In genomic region chr15:63612300-63612699, GRCh38 we compare ENCODE assay signal across 21 cellular contexts. TPM values are rescaled to one million over a fixed set of nuclear protein-coding genes. Genes with fewer than 3 reads are reported as not detected.
A peak's percentile ranks its signal among the peaks of the same experiment; 100 is the strongest.
DNase-seq lines count a peak whose midpoint lies in the region; ATAC-seq and TF ChIP-seq lines count a peak whose summit lies in the region.
"Had no signal": no experiment of that assay in that cellular context is flagged by ENCODE, and none has a peak within 500 bp of the region (broad histone marks: within the 10 kb centered on the region; RNA-seq: fewer than 3 reads in every experiment).

No MANE protein-coding gene starts in this region.

- H3K4me3 Mint-ChIP-seq in CD8-positive, alpha-beta T cell = no peak overlapping the region
- H3K4me3 Mint-ChIP-seq in T-cell (no peak overlapping the region), immature natural killer cell (no peak overlapping the region), HFFc6 (no peak overlapping the region)
- no peak overlapping the region for H3K4me3 Mint-ChIP-seq in activated CD8-positive, alpha-beta memory T cell treated with anti-CD3 and anti-CD28 coated beads, Interleukin-2, amount 10 ng/mL, durations not matched to agents 7 days and 5 days

- H3K36me3 Mint-ChIP-seq in CD8-positive, alpha-beta T cell = peaks cover 88% of the 10 kb centered on the region
- H3K36me3 Mint-ChIP-seq in T-cell = peaks cover 61% of the 10 kb centered on the region
- H3K36me3 Mint-ChIP-seq in immature natural killer cell = peaks cover under 1 to 58% (median 27%) of the 10 kb centered on the region in 3 donors
- peaks cover 16% of the 10 kb centered on the region; the same call in 1 of the 2 replicates for H3K36me3 Mint-ChIP-seq in HFFc6 (ENCODE audit: low read depth)
- H3K36me3 Mint-ChIP-seq in activated CD8-positive, alpha-beta memory T cell treated with anti-CD3 and anti-CD28 coated beads, Interleukin-2, amount 10 ng/mL, durations not matched to agents 7 days and 5 days = peaks cover 26% of the 10 kb centered on the region

- intact Hi-C loops in CD8-positive, alpha-beta T cell (cut with DNase I, micrococcal nuclease) = no loop called here
- intact Hi-C loops in sigmoid colon (cut with DNase I) = no loop called here

- CTCF ChIA-PET in CD8-positive, alpha-beta T cell (lab: Charles Lee) = interaction anchor here (1.7 to 7.3 kb wide), 2 partner anchors 13 to 140 kb away, joined by 4 to 69 read pairs; partner anchors contain the start of gene FBXL22
- CTCF ChIA-PET in T-cell (lab: Charles Lee) = no interaction called here
- CTCF ChIA-PET in activated CD8-positive, alpha-beta memory T cell treated with anti-CD3 and anti-CD28 coated beads, Interleukin-2, amount 10 ng/mL, durations not matched to agents 7 days and 5 days (lab: Charles Lee) = interaction anchor here (1.1 to 11.6 kb wide), 6 partner anchors 15 to 482 kb away, joined by 3 to 151 read pairs (median 6); partner anchors contain the start of gene CIAO2A

- no peak overlapping the region for H3K27ac ChIP-seq in CD8-positive, alpha-beta T cell (ENCODE audit: low read depth, low read length)
- peak overlapping the region in 3 of 4 donors; percentile 79 to 82 (median 80) for H3K27ac ChIP-seq in sigmoid colon
- H3K27ac ChIP-seq: lower lobe of right lung, upper lobe of right lung had no signal

- H3K27me3 ChIP-seq in CD8-positive, alpha-beta T cell (ENCODE audit: insufficient read depth, low read length) = no peaks in the 10 kb centered on the region
- no peaks in the 10 kb centered on the region for H3K27me3 ChIP-seq in sigmoid colon
- H3K27me3 ChIP-seq: ascending aorta, upper lobe of right lung had no signal

- no peak overlapping the region for H3K4me3 ChIP-seq in CD8-positive, alpha-beta T cell (ENCODE audit: low read depth, low read length)
- no peak overlapping the region for H3K4me3 ChIP-seq in sigmoid colon
- H3K4me3 ChIP-seq: ascending aorta, lower lobe of right lung, prostate gland, upper lobe of right lung had no signal

- H3K27ac Mint-ChIP-seq in CD8-positive, alpha-beta T cell = peak overlapping the region; percentile 39
- H3K27ac Mint-ChIP-seq in T-cell (peak overlapping the region; percentile 73 to 96), immature natural killer cell (peak overlapping the region in 5 of 6 donors; percentile 32 to 87 (median 42)), HFFc6 (no peak overlapping the region)
- H3K27ac Mint-ChIP-seq in activated CD8-positive, alpha-beta memory T cell treated with anti-CD3 and anti-CD28 coated beads, Interleukin-2, amount 10 ng/mL, durations not matched to agents 7 days and 5 days = no peak overlapping the region

- no peak for DNase-seq in CD8-positive, alpha-beta T cell
- DNase-seq in T-cell = no peak
- no peak for DNase-seq in immature natural killer cell
- no peak for DNase-seq in sigmoid colon
- no peak for DNase-seq in HFFc6
- DNase-seq in activated CD8-positive, alpha-beta memory T cell treated with anti-CD3 and anti-CD28 coated beads, Interleukin-2, amount 10 ng/mL, durations not matched to agents 7 days and 5 days = no peak
- DNase-seq: activated effector memory CD4-positive, alpha-beta T cell treated with anti-CD3 and anti-CD28 coated beads, Interleukin-2, amount 50 U/mL, for 16 hours; cerebellar nuclear complex; effector memory CD4-positive, alpha-beta T cell; islet precursor cell; Karpas-422; lower lobe of right lung; NCI-H2029; stimulated activated naive CD4-positive, alpha-beta T cell treated with Interleukin-2 at 50 U/mL for 16 hours; upper lobe of right lung had no signal

- WGBS in sigmoid colon, 2 donors = 97 to 98% methylated on average over 15 of the region's 15 CpGs

- TF ChIP-seq POLR2A in sigmoid colon (IDR thresholded peaks at IDR 0.05) = no peak

- TF ChIP-seq CTCF in CD8-positive, alpha-beta T cell (IDR thresholded peaks at IDR 0.05) = no peak
- TF ChIP-seq CTCF in sigmoid colon (IDR thresholded peaks at IDR 0.05) (no peak), HFFc6 (IDR thresholded peaks at IDR 0.05) (no peak)

- H3K4me1 ChIP-seq in CD8-positive, alpha-beta T cell (ENCODE audit: insufficient read depth, low read length) = peaks cover 12% of the 10 kb centered on the region
- peaks cover 0 to 50% (median 39%) of the 10 kb centered on the region in 4 donors for H3K4me1 ChIP-seq in sigmoid colon

- peaks cover 50% of the 10 kb centered on the region for H3K36me3 ChIP-seq in CD8-positive, alpha-beta T cell (ENCODE audit: insufficient read depth, low read length)
- H3K36me3 ChIP-seq in sigmoid colon = peaks cover 0 to 62% (median 33%) of the 10 kb centered on the region in 4 donors

- no peak for ATAC-seq in CD8-positive, alpha-beta T cell
- ATAC-seq in T-cell (replicated peaks in 1 of 4) (no peak), HG03097 (IDR thresholded peaks at IDR 0.05; ENCODE audit: low FRiP score, unreplicated experiment) (no peak)
- no peak for ATAC-seq in activated CD8-positive, alpha-beta memory T cell treated with anti-CD3 and anti-CD28 coated beads, Interleukin-2, amount 10 ng/mL, durations not matched to agents 7 days and 5 days
- ATAC-seq: esophagus mucosa, lower lobe of right lung, upper lobe of right lung had no signal

- H3K27me3 Mint-ChIP-seq in CD8-positive, alpha-beta T cell (ENCODE audit: low read depth) = no peaks in the 10 kb centered on the region
- H3K27me3 Mint-ChIP-seq in T-cell = no peaks in the 10 kb centered on the region
- peaks cover 3 to 8% (median 7%) of the 10 kb centered on the region in 3 donors for H3K27me3 Mint-ChIP-seq in immature natural killer cell (ENCODE audit: low read depth in 3 of 3)
- H3K27me3 Mint-ChIP-seq in HFFc6 (ENCODE audit: insufficient read depth) = peaks cover 5% of the 10 kb centered on the region
- no peaks in the 10 kb centered on the region for H3K27me3 Mint-ChIP-seq in activated CD8-positive, alpha-beta memory T cell treated with anti-CD3 and anti-CD28 coated beads, Interleukin-2, amount 10 ng/mL, durations not matched to agents 7 days and 5 days

- no peaks in the 10 kb centered on the region for H3K9me3 Mint-ChIP-seq in CD8-positive, alpha-beta T cell
- H3K9me3 Mint-ChIP-seq in T-cell (no peaks in the 10 kb centered on the region), immature natural killer cell (no peaks in the 10 kb centered on the region), HFFc6 (no peaks in the 10 kb centered on the region)
- H3K9me3 Mint-ChIP-seq in activated CD8-positive, alpha-beta memory T cell treated with anti-CD3 and anti-CD28 coated beads, Interleukin-2, amount 10 ng/mL, durations not matched to agents 7 days and 5 days (ENCODE audit: low read depth) = no peaks in the 10 kb centered on the region

- peaks cover 24% of the 10 kb centered on the region for H3K4me1 Mint-ChIP-seq in CD8-positive, alpha-beta T cell (ENCODE audit: low read depth)
- peaks cover 21 to 35% (median 30%) of the 10 kb centered on the region in 3 donors for H3K4me1 Mint-ChIP-seq in T-cell
- H3K4me1 Mint-ChIP-seq in immature natural killer cell = peaks cover 15 to 18% of the 10 kb centered on the region in 2 donors
- H3K4me1 Mint-ChIP-seq in HFFc6 (ENCODE audit: low read depth) = peaks cover 36% of the 10 kb centered on the region
- H3K4me1 Mint-ChIP-seq in activated CD8-positive, alpha-beta memory T cell treated with anti-CD3 and anti-CD28 coated beads, Interleukin-2, amount 10 ng/mL, durations not matched to agents 7 days and 5 days = peaks cover 25% of the 10 kb centered on the region

- POLR2A ChIA-PET in CD8-positive, alpha-beta T cell (lab: Charles Lee) = interaction anchor here (3.4 kb wide), 1 partner anchor 11 kb away, joined by 20 read pairs; no protein-coding TSS in a partner anchor
- POLR2A ChIA-PET in T-cell (lab: Charles Lee) = no interaction called here

- H3K9me3 ChIP-seq in CD8-positive, alpha-beta T cell (ENCODE audit: low read length) = no peaks in the 10 kb centered on the region
- no peaks in the 10 kb centered on the region for H3K9me3 ChIP-seq in sigmoid colon
- H3K9me3 ChIP-seq: ascending aorta, lower lobe of right lung, prostate gland, upper lobe of right lung had no signal

- no peak for TF ChIP-seq EP300 in sigmoid colon (IDR thresholded peaks at IDR 0.05)

RNA-seq across cellular contexts. Expression of gene FBXL22, which starts 15.1 kb away (rescaled TPM):
- total RNA-seq in CD8-positive, alpha-beta T cell = 1 to 10 TPM in 1 of 2 experiments, under 1 TPM in 1; 0.68 to 1.7 TPM
- total RNA-seq in T-cell (1 to 10 TPM in 4 of 5 donors, under 1 TPM in 1; 0.75 to 2.0 (median 1.5) TPM), sigmoid colon (100 to 1,000 TPM in 2 of 4 donors, 10 to 100 TPM in 2; 46.7 to 150 (median 99.3) TPM)
- polyA plus RNA-seq in immature natural killer cell (1 to 10 TPM in 1 of 3 donors, not detected in 2; 1.1 TPM), sigmoid colon (1 to 10 TPM in 2 of 3 donors, under 1 TPM in 1; 0.69 to 2.6 (median 1.2) TPM)
- under 1 TPM; 0.20 to 0.57 (median 0.29) TPM for total RNA-seq in HFFc6 (2021; fragmentation: NEBNext Ultra II Directional; extraction: Animal tissue kit (Norgen Biotek cat#: 25700))
- total RNA-seq in activated CD8-positive, alpha-beta memory T cell treated with anti-CD3 and anti-CD28 coated beads, Interleukin-2, amount 10 ng/mL, durations not matched to agents 7 days and 5 days = under 1 TPM; 0.56 to 0.85 TPM
- total RNA-seq: H4, NCI-H460 had no signal

Comparison
In these comparisons a context has a peak if more than half of its experiments do, and no peak if none do; other contexts are left out.
1. H3K27ac Mint-ChIP-seq: peak in CD8-positive, alpha-beta T cell (single experiment), T-cell (2 of 2) and immature natural killer cell (5 of 6); none in HFFc6 (single experiment) and activated CD8-positive, alpha-beta memory T cell treated with anti-CD3 and anti-CD28 coated beads, Interleukin-2, amount 10 ng/mL, durations not matched to agents 7 days and 5 days (single experiment).
2. RNA of gene FBXL22, which starts 15.1 kb away (total RNA-seq): 46.7 to 150 TPM in sigmoid colon; 0.68 to 1.7 TPM in CD8-positive, alpha-beta T cell, 0.75 to 2.0 TPM in T-cell, 0.56 to 0.85 TPM in activated CD8-positive, alpha-beta memory T cell treated with anti-CD3 and anti-CD28 coated beads, Interleukin-2, amount 10 ng/mL, durations not matched to agents 7 days and 5 days and 0.20 to 0.57 TPM in HFFc6; every median in the first group is over 10 times any median in the second.
3. CTCF ChIA-PET loops: an anchor here in CD8-positive, alpha-beta T cell (1.7 to 7.3 kb wide) and activated CD8-positive, alpha-beta memory T cell treated with anti-CD3 and anti-CD28 coated beads, Interleukin-2, amount 10 ng/mL, durations not matched to agents 7 days and 5 days (1.1 to 11.6 kb wide); none called in T-cell.